Comparison of ENCODE assay signal across 9 cellular contexts in the genomic region with DNA sequence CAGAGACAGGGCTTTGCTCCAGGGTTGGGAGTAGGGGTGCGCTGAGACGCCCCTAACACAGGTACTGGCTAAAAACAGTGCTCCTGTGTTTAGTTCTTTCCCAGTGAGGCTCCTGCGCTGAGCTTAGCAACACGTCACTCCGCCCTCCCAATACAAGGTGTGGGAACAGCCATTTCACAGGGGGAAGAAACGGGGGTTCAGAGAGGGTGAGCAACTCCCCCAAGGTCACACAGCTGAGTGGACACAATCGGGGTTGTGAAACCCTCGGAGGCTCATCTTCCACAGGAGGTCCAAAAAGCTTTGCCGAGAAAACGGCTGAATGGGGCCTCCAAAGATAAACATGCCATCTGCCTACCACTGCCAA. TPM values are rescaled to one million over a fixed set of nuclear protein-coding genes. Genes with fewer than 3 reads are reported as not detected.
DNase-seq lines count a peak whose midpoint lies in the region; ATAC-seq, FAIRE-seq and TF ChIP-seq lines count a peak whose summit lies in the region.
"Had no signal": no experiment of that assay in that cellular context is flagged by ENCODE, and none has a peak within 500 bp of the region (broad histone marks: within the 10 kb centered on the region; RNA-seq: fewer than 3 reads in every experiment).

No MANE protein-coding gene starts in this region.

- H4K8ac ChIP-seq in H1 (ENCODE audit: extremely low read depth, insufficient read depth, low read length), result no peak overlapping the region

- H3K18ac ChIP-seq in H1 (ENCODE audit: extremely low read depth, low read length), result no peak overlapping the region; the same call in 1 of the 2 replicates

- H3K56ac ChIP-seq in H1 (replicated peaks; ENCODE audit: insufficient read length, low read depth, low read length), result peak overlapping the region; percentile 17

- H3K14ac ChIP-seq in H1 (ENCODE audit: insufficient read length), result no peak overlapping the region

- H4K91ac ChIP-seq in H1 (replicated peaks; ENCODE audit: insufficient read length, low read length), result no peak overlapping the region

- H2BK20ac ChIP-seq in H1 (ENCODE audit: low read length), result no peak overlapping the region

- H3K4ac ChIP-seq in H1 (replicated peaks; ENCODE audit: insufficient read length, low read depth, low read length), result no peak overlapping the region

- H3K79me2 ChIP-seq in KMS-11 (ENCODE audit: insufficient read depth, low read depth) (no peaks in the 10 kb centered on the region), H1 (ENCODE audit: control insufficient read depth in 1 of 2, insufficient read depth in 2 of 2, low read length in 2 of 2) (no peaks in the 10 kb centered on the region; a peak in 1 of 4 replicates)

- no peak for TF ChIP-seq RAD21 in H1 (IDR thresholded peaks at IDR 0.05 in 1 of 2, conservative IDR thresholded peaks at IDR 0.05 in 1 of 2; ENCODE audit: low read depth in 2 of 2, low read length in 2 of 2)

- peaks cover 15% of the 10 kb centered on the region; the same call in 1 of the 2 replicates for H3K23me2 ChIP-seq in H1 (ENCODE audit: low read depth, low read length)

- H2AFZ ChIP-seq in KMS-11 (ENCODE audit: low read depth) (peak overlapping the region; percentile 47; the same call in 1 of the 2 replicates), H1 (ENCODE audit: low read length) (no peak overlapping the region)

- intact Hi-C loops in prostate gland (cut with DNase I), result no loop called here

- no peak overlapping the region for H2BK120ac ChIP-seq in H1 (replicated peaks; ENCODE audit: low read depth, low read length)

- CTCF ChIA-PET in H1 (lab: Charles Lee; ENCODE audit: partially characterized antibody), result interaction anchor here (0.9 to 5.6 kb wide), 7 partner anchors 13 to 125 kb away, joined by 3 to 41 read pairs (median 5); partner anchors contain the start of gene CRELD1

- 38% methylated on average over 8 of the region's 10 CpGs; no CpG with 5 or more reads in 1 of the 2 experiments for WGBS in H1 (ENCODE audit: extremely low coverage in 1 of 2, insufficient coverage in 1 of 2, insufficient read length in 1 of 2, insufficient replicate concordance in 2 of 2, low coverage in 1 of 2, low lambda C conversion rate in 2 of 2, missing lambda C conversion rate in 1 of 2), 2 experiments
- 23% methylated on average over 10 of the region's 10 CpGs for WGBS in prostate gland

- no peak overlapping the region for H2AK5ac ChIP-seq in H1 (ENCODE audit: low read depth, low read length)

- no peak overlapping the region for H3K23ac ChIP-seq in H1 (ENCODE audit: insufficient read length)

- H3K27me3 ChIP-seq in KMS-11 (ENCODE audit: insufficient read depth, low read depth), result no peaks in the 10 kb centered on the region
- peaks cover 0 to 11% (median under 1%) of the 10 kb centered on the region in 4 experiments; a peak in 3 of 7 replicates for H3K27me3 ChIP-seq in H1 (replicated peaks in 1 of 4; ENCODE audit: control insufficient read depth in 3 of 4, extremely low read depth in 1 of 4, insufficient read depth in 3 of 4, low read length in 3 of 4)
- no peaks in the 10 kb centered on the region for H3K27me3 ChIP-seq in prostate gland (replicated peaks; ENCODE audit: insufficient read depth)

- H3K79me1 ChIP-seq in H1 (ENCODE audit: low read depth, low read length), result no peaks in the 10 kb centered on the region

- no peaks in the 10 kb centered on the region for H3K9me3 ChIP-seq in H1 (ENCODE audit: insufficient read depth in 2 of 2, low read depth in 1 of 2, low read length in 1 of 2)
- H3K9me3 ChIP-seq in prostate gland, result no peaks in the 10 kb centered on the region

- H3K4me2 ChIP-seq in KMS-11 (peak overlapping the region; percentile 45), H1 (ENCODE audit: insufficient read depth in 1 of 2, low read depth in 2 of 2, low read length in 2 of 2) (peak overlapping the region; percentile 69 to 86)

- H2BK15ac ChIP-seq in H1 (ENCODE audit: low read length), result no peak overlapping the region

- TF ChIP-seq EP300 in H1 (IDR thresholded peaks at IDR 0.05; ENCODE audit: borderline replicate concordance in 1 of 2, low read depth in 2 of 2, low read length in 2 of 2), result no peak

- H2BK5ac ChIP-seq in H1 (ENCODE audit: low read depth, low read length), result no peak overlapping the region; the same call in 1 of the 2 replicates

- no peak for FAIRE-seq in H1 (lab: Jason Lieb, UNC)

- ATAC-seq in GM18909 (IDR thresholded peaks at IDR 0.05; ENCODE audit: poor library complexity, unreplicated experiment), result peak; percentile 17
- ATAC-seq in HG03039 (IDR thresholded peaks at IDR 0.05; ENCODE audit: unreplicated experiment), result no peak
- ATAC-seq in HG03469 (IDR thresholded peaks at IDR 0.05; ENCODE audit: unreplicated experiment), result no peak

- TF ChIP-seq POLR2A in H1 (IDR thresholded peaks at IDR 0.05; ENCODE audit: control extremely low read depth in 1 of 2, low read depth in 2 of 2, low read length in 2 of 2) (no peak), prostate gland (IDR thresholded peaks at IDR 0.05) (no peak)

- H2BK12ac ChIP-seq in H1 (ENCODE audit: low read depth, low read length), result no peak overlapping the region; the same call in 1 of the 2 replicates

- H3K27ac ChIP-seq in KMS-11 (no peak overlapping the region), H1 (ENCODE audit: low read depth, low read length) (no peak overlapping the region), prostate gland (no peak overlapping the region)
- H3K27ac ChIP-seq: SK-N-MC had no signal

- H3K4me3 ChIP-seq in KMS-11 (IDR thresholded peaks at IDR 0.05; ENCODE audit: insufficient read depth, low read depth, low read length) (peak overlapping the region; percentile 22), H1 (ENCODE audit: extremely low read depth in 1 of 4, insufficient read depth in 2 of 4, low read depth in 3 of 4, low read length in 4 of 4) (peak overlapping the region; percentile 69 to 91 (median 80)), prostate gland (peak overlapping the region; percentile 53 to 64)
- H3K4me3 ChIP-seq: SK-N-MC had no signal

- no peak overlapping the region for H4K5ac ChIP-seq in H1 (ENCODE audit: insufficient read length, low read depth, low read length)

- H3K36me3 ChIP-seq in KMS-11 (ENCODE audit: insufficient read depth) (no peaks in the 10 kb centered on the region), H1 (ENCODE audit: control insufficient read depth in 2 of 4, insufficient read depth in 4 of 4, low read length in 3 of 4) (peaks cover 0 to 3% (median under 1%) of the 10 kb centered on the region in 4 experiments; a peak in 4 of 8 replicates), prostate gland (no peaks in the 10 kb centered on the region)

- POLR2A ChIA-PET in H1 (lab: Charles Lee; ENCODE audit: partially characterized antibody), result interaction anchor here (0.8 to 2.3 kb wide), 15 partner anchors 8 to 117 kb away, joined by 3 to 8 read pairs (median 4); partner anchors contain the start of genes CRELD1 and EMC3

- DNase-seq in H1 (ENCODE audit: low read depth in 1 of 2, low spot score in 2 of 2) (no peak), prostate gland (ENCODE audit: low spot score) (no peak), AG08396 (ENCODE audit: low spot score) (no peak), NCI-H1417 (lab: John Stamatoyannopoulos, UW) (no peak)

- H3K4me1 ChIP-seq in KMS-11 (ENCODE audit: low read depth, poor library complexity, severe bottlenecking) (peaks cover 5% of the 10 kb centered on the region), H1 (replicated peaks in 1 of 4; ENCODE audit: control insufficient read depth in 3 of 4, insufficient read depth in 4 of 4, low read length in 3 of 4) (peaks cover 11 to 27% (median 20%) of the 10 kb centered on the region in 4 experiments), prostate gland (replicated peaks) (no peaks in the 10 kb centered on the region)

- H4K20me1 ChIP-seq in KMS-11 (ENCODE audit: insufficient read depth), result no peaks in the 10 kb centered on the region
- H4K20me1 ChIP-seq in H1 (replicated peaks in 1 of 2; ENCODE audit: control insufficient read depth in 1 of 2, insufficient read depth in 2 of 2, low read length in 2 of 2), result peaks cover 0 to 2% of the 10 kb centered on the region in 2 experiments

- TF ChIP-seq CTCF in KMS-11 (conservative IDR thresholded peaks at IDR 0.05; ENCODE audit: low read depth, low read length) (no peak), H1 (IDR thresholded peaks at IDR 0.05; ENCODE audit: control extremely low read depth in 1 of 3, insufficient read depth in 1 of 3, low read depth in 1 of 3, low read length in 3 of 3) (no peak), prostate gland (IDR thresholded peaks at IDR 0.05) (no peak)

- no peak overlapping the region for H3K9ac ChIP-seq in KMS-11
- H3K9ac ChIP-seq in H1 (replicated peaks in 1 of 4; ENCODE audit: extremely low read depth in 1 of 4, low read depth in 3 of 4, low read length in 3 of 4), result peak overlapping the region in 2 of 4 experiments; percentile 54 to 58; a peak in 4 of 7 replicates

RNA-seq across cellular contexts. Expression of gene PRRT3, which starts 0.6 kb away (rescaled TPM):
- 8.4 and 9.2 TPM in 2 replicates for total RNA-seq in H1 (2021; fragmentation: NEBNext Ultra II Directional; extraction: Animal tissue kit (Norgen Biotek cat#: 25700))
- 9.0 and 10.0 TPM in 2 replicates for polyA plus RNA-seq in H1 (2011; rRNA removed)
- polyA plus RNA-seq in H1 (2011; cell fraction: cytosol; rRNA removed), result 8.0 TPM
- 16.5 TPM for polyA plus RNA-seq in H1 (2011; cell fraction: nucleus; rRNA removed)
- polyA plus RNA-seq in H1 (2012, experiment 1 of 2), result 3.3 to 7.9 TPM (median 6.0 TPM) in 4 replicates
- polyA plus RNA-seq in H1 (2012, experiment 2 of 2), result 5.7 TPM
- polyA plus RNA-seq in H1 (2013, experiment 1 of 2), result 9.2 TPM
- polyA plus RNA-seq in H1 (2013, experiment 2 of 2), result 7.5 TPM
- polyA minus RNA-seq in H1 (2011; rRNA and poly(A)+ RNA removed), result 18.5 and 23.8 TPM in 2 replicates
- polyA minus RNA-seq in H1 (2011; cell fraction: cytosol; rRNA and poly(A)+ RNA removed), result 7.2 TPM
- polyA minus RNA-seq in H1 (2011; cell fraction: nucleus; rRNA and poly(A)+ RNA removed), result 29.8 TPM
- total RNA-seq in prostate gland, result 10 to 100 TPM in 1 of 2 donors, 1 to 10 TPM in 1; 8.9 to 10.1 TPM

RNA-seq across cellular contexts. Expression of gene CRELD1, which starts 17.9 kb away (rescaled TPM):
- total RNA-seq in H1 (2021; fragmentation: NEBNext Ultra II Directional; extraction: Animal tissue kit (Norgen Biotek cat#: 25700)), result 12.4 and 12.9 TPM in 2 replicates
- polyA plus RNA-seq in H1 (2011; rRNA removed), result 15.1 and 19.1 TPM in 2 replicates
- 24.7 TPM for polyA plus RNA-seq in H1 (2011; cell fraction: cytosol; rRNA removed)
- polyA plus RNA-seq in H1 (2011; cell fraction: nucleus; rRNA removed), result 41.4 TPM
- polyA plus RNA-seq in H1 (2012, experiment 1 of 2), result 13.2 to 19.2 TPM (median 18.5 TPM) in 4 replicates
- polyA plus RNA-seq in H1 (2012, experiment 2 of 2), result 11.6 TPM
- polyA plus RNA-seq in H1 (2013, experiment 1 of 2), result 10.6 TPM
- polyA plus RNA-seq in H1 (2013, experiment 2 of 2), result 9.0 TPM
- 8.6 and 8.9 TPM in 2 replicates for polyA minus RNA-seq in H1 (2011; rRNA and poly(A)+ RNA removed)
- polyA minus RNA-seq in H1 (2011; cell fraction: cytosol; rRNA and poly(A)+ RNA removed), result 6.2 TPM
- polyA minus RNA-seq in H1 (2011; cell fraction: nucleus; rRNA and poly(A)+ RNA removed), result 9.6 TPM
- 10 to 100 TPM; 46.9 to 64.9 TPM for total RNA-seq in prostate gland

RNA-seq across cellular contexts. Expression of gene IL17RC, which starts 34.7 kb away (rescaled TPM):
- total RNA-seq in H1 (2021; fragmentation: NEBNext Ultra II Directional; extraction: Animal tissue kit (Norgen Biotek cat#: 25700)), result 9.1 and 11.8 TPM in 2 replicates
- 13.0 and 15.4 TPM in 2 replicates for polyA plus RNA-seq in H1 (2011; rRNA removed)
- 12.8 TPM for polyA plus RNA-seq in H1 (2011; cell fraction: cytosol; rRNA removed)
- 46.4 TPM for polyA plus RNA-seq in H1 (2011; cell fraction: nucleus; rRNA removed)
- 8.9 to 12.4 TPM (median 11.2 TPM) in 4 replicates for polyA plus RNA-seq in H1 (2012, experiment 1 of 2)
- polyA plus RNA-seq in H1 (2012, experiment 2 of 2), result 11.1 TPM
- polyA plus RNA-seq in H1 (2013, experiment 1 of 2), result 11.0 TPM
- polyA plus RNA-seq in H1 (2013, experiment 2 of 2), result 10.3 TPM
- polyA minus RNA-seq in H1 (2011; rRNA and poly(A)+ RNA removed), result 7.5 and 7.8 TPM in 2 replicates
- 7.0 TPM for polyA minus RNA-seq in H1 (2011; cell fraction: cytosol; rRNA and poly(A)+ RNA removed)
- polyA minus RNA-seq in H1 (2011; cell fraction: nucleus; rRNA and poly(A)+ RNA removed), result 12.9 TPM
- 100 to 1,000 TPM in 1 of 2 donors, 10 to 100 TPM in 1; 80.7 to 152 TPM for total RNA-seq in prostate gland

RNA-seq across cellular contexts. Expression of gene EMC3, which starts 35.1 kb away (rescaled TPM):
- 37.6 and 40.2 TPM in 2 replicates for total RNA-seq in H1 (2021; fragmentation: NEBNext Ultra II Directional; extraction: Animal tissue kit (Norgen Biotek cat#: 25700))
- polyA plus RNA-seq in H1 (2011; rRNA removed), result 34.2 and 59.8 TPM in 2 replicates
- 50.3 TPM for polyA plus RNA-seq in H1 (2011; cell fraction: cytosol; rRNA removed)
- 49.8 TPM for polyA plus RNA-seq in H1 (2011; cell fraction: nucleus; rRNA removed)
- polyA plus RNA-seq in H1 (2012, experiment 1 of 2), result 46.6 to 57.6 TPM (median 51.4 TPM) in 4 replicates
- 7.4 TPM for polyA plus RNA-seq in H1 (2012, experiment 2 of 2)
- 43.2 TPM for polyA plus RNA-seq in H1 (2013, experiment 1 of 2)
- polyA plus RNA-seq in H1 (2013, experiment 2 of 2), result 58.5 TPM
- polyA minus RNA-seq in H1 (2011; rRNA and poly(A)+ RNA removed), result 63.2 and 86.0 TPM in 2 replicates
- polyA minus RNA-seq in H1 (2011; cell fraction: cytosol; rRNA and poly(A)+ RNA removed), result 17.9 TPM
- polyA minus RNA-seq in H1 (2011; cell fraction: nucleus; rRNA and poly(A)+ RNA removed), result 17.0 TPM
- total RNA-seq in prostate gland, result 100 to 1,000 TPM in 1 of 2 donors, 10 to 100 TPM in 1; 69.9 to 102 TPM

RNA-seq across cellular contexts. Expression of gene IL17RE, which starts 48.9 kb away (rescaled TPM):
- 4.4 and 4.9 TPM in 2 replicates for total RNA-seq in H1 (2021; fragmentation: NEBNext Ultra II Directional; extraction: Animal tissue kit (Norgen Biotek cat#: 25700))
- polyA plus RNA-seq in H1 (2011; rRNA removed), result 3.4 and 3.8 TPM in 2 replicates
- 4.0 TPM for polyA plus RNA-seq in H1 (2011; cell fraction: cytosol; rRNA removed)
- 13.4 TPM for polyA plus RNA-seq in H1 (2011; cell fraction: nucleus; rRNA removed)
- 1.9 to 3.6 TPM (median 3.2 TPM) in 4 replicates for polyA plus RNA-seq in H1 (2012, experiment 1 of 2)
- 2.1 TPM for polyA plus RNA-seq in H1 (2012, experiment 2 of 2)
- 4.8 TPM for polyA plus RNA-seq in H1 (2013, experiment 1 of 2)
- 4.4 TPM for polyA plus RNA-seq in H1 (2013, experiment 2 of 2)
- polyA minus RNA-seq in H1 (2011; rRNA and poly(A)+ RNA removed), result 1.6 and 2.0 TPM in 2 replicates
- polyA minus RNA-seq in H1 (2011; cell fraction: cytosol; rRNA and poly(A)+ RNA removed), result 1.2 TPM
- polyA minus RNA-seq in H1 (2011; cell fraction: nucleus; rRNA and poly(A)+ RNA removed), result 4.7 TPM
- 10 to 100 TPM; 10.1 to 28.2 TPM for total RNA-seq in prostate gland

Comparison
In these comparisons a context has a peak if more than half of its experiments do, and no peak if none do; other contexts are left out.
1. H3K4me3 ChIP-seq: peak in every context shown above with its lines; median percentile 80 in H1; 58 in prostate gland; 22 in KMS-11.